Comparison of ENCODE assay signal across 17 cellular contexts in the genomic region with DNA sequence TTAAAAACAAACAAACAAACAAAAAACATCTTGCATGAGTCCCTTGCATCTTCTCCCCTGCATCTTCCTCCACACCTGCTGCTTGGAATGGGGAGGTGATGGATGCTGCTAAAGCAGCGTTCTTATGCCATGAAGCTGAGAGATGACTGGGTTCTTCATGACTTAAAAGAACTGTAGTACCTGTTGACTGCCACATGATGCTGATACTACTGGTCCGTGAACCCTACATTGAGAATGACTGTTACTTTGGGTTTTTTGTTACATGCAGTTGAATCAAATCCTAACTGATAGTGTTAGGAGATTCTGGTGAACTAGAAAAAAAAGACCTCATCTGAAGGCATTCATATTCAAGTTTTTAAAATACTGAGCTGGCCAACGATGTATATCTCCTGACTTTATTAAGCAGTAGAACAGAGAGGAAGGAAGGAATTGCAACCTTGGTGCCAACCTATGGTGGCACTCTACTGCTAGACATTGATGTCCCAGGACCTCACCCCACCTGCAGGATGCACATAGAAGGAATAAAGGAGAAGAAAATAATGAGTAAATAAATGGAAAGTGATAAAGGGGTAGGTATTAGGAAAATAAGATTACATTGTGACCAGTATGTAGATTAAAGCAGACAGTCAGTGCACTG.
DNase-seq lines count a peak whose midpoint lies in the region; ATAC-seq and TF ChIP-seq lines count a peak whose summit lies in the region.
"Had no signal": no experiment of that assay in that cellular context is flagged by ENCODE, and none has a peak within 500 bp of the region (broad histone marks: within the 10 kb centered on the region; RNA-seq: fewer than 3 reads in every experiment).

No MANE protein-coding gene starts in this region.

- intact Hi-C loops in activated CD8-positive, alpha-beta T cell treated with anti-CD3 and anti-CD28 coated beads for 36 hours (cut with micrococcal nuclease): no loop called here
- intact Hi-C loops in naive thymus-derived CD4-positive, alpha-beta T cell (cut with micrococcal nuclease): no loop called here

- no peak overlapping the region for H3K4me3 ChIP-seq in naive thymus-derived CD4-positive, alpha-beta T cell (ENCODE audit: low read length)
- no peak overlapping the region for H3K4me3 ChIP-seq in trophoblast cell (ENCODE audit: low read depth, low read length)
- H3K4me3 ChIP-seq: neural progenitor cell, sigmoid colon, uterus had no signal

- no peak overlapping the region for H2BK15ac ChIP-seq in H9 (ENCODE audit: low read depth, low read length)

- H4K91ac ChIP-seq in H9 (ENCODE audit: insufficient read length, low read depth, low read length) (no peak overlapping the region), trophoblast cell (ENCODE audit: low read depth, low read length) (no peak overlapping the region)

- TF ChIP-seq CTCF in activated CD8-positive, alpha-beta T cell treated with anti-CD3 and anti-CD28 coated beads for 36 hours (IDR thresholded peaks at IDR 0.05): no peak
- peak; percentile 23; the same call in 1 of the 3 replicates for TF ChIP-seq CTCF in H9 (conservative IDR thresholded peaks at IDR 0.05)

- CTCF ChIA-PET in activated CD8-positive, alpha-beta T cell treated with anti-CD3 and anti-CD28 coated beads for 36 hours (lab: Charles Lee): interaction anchor here (2.1 kb wide), 1 partner anchor 11 kb away, joined by 4 read pairs; no protein-coding TSS in a partner anchor
- CTCF ChIA-PET in activated CD8-positive, alpha-beta T cell treated with anti-CD3 and anti-CD28 coated beads, Interleukin-2, amount 10 ng/mL, durations not matched to agents 7 days and 5 days (lab: Charles Lee): interaction anchor here (1.1 kb wide), 1 partner anchor 12 kb away, joined by 3 read pairs; no protein-coding TSS in a partner anchor
- CTCF ChIA-PET in naive thymus-derived CD4-positive, alpha-beta T cell (lab: Charles Lee): no interaction called here

- H3K4ac ChIP-seq in H9 (ENCODE audit: low read depth, low read length) (no peak overlapping the region), trophoblast cell (ENCODE audit: low read depth, low read length) (no peak overlapping the region)

- no peak overlapping the region for H3K27ac Mint-ChIP-seq in activated CD8-positive, alpha-beta T cell treated with anti-CD3 and anti-CD28 coated beads for 36 hours
- H3K27ac Mint-ChIP-seq in activated CD8-positive, alpha-beta T cell treated with anti-CD3 and anti-CD28 coated beads, Interleukin-2, amount 10 ng/mL, durations not matched to agents 7 days and 5 days: no peak overlapping the region
- H3K27ac Mint-ChIP-seq in H9: no peak overlapping the region
- peak overlapping the region in 2 of 3 donors; percentile 14 to 17 for H3K27ac Mint-ChIP-seq in IgD-negative memory B cell
- H3K27ac Mint-ChIP-seq in stimulated activated memory B cell treated with anti-CD40 and anti-IgM and Interleukin-4, amounts not matched to agents 10 μg/mL and 1 μg/mL and 100 μg/mL, for 72 hours: no peak overlapping the region
- no peak overlapping the region for H3K27ac Mint-ChIP-seq in naive thymus-derived CD4-positive, alpha-beta T cell
- H3K27ac Mint-ChIP-seq: activated T-helper 2 cell treated with anti-CD3 and anti-CD28 coated beads, Interferon-gamma antibody, Interleukin-2, Interleukin-4, amounts not matched to agents 10 μg/mL and 5 μg/mL and 100 μg/mL, durations not matched to agents 14 hours and 24 hours and 36 hours; CD8-positive, alpha-beta T cell; neural progenitor cell had no signal

- H3K27me3 ChIP-seq in H9 (ENCODE audit: insufficient read depth, low read length) (no peaks in the 10 kb centered on the region), trophoblast cell (ENCODE audit: insufficient read depth, low read length) (no peaks in the 10 kb centered on the region)
- H3K27me3 ChIP-seq in naive thymus-derived CD4-positive, alpha-beta T cell (ENCODE audit: control insufficient read depth in 2 of 2, insufficient read depth in 2 of 2, low read length in 2 of 2): no peaks in the 10 kb centered on the region
- H3K27me3 ChIP-seq: neural progenitor cell, sigmoid colon, uterus had no signal

- H4K8ac ChIP-seq in H9 (replicated peaks; ENCODE audit: insufficient read length, low read depth, low read length) (no peak overlapping the region), trophoblast cell (ENCODE audit: low read depth, low read length) (no peak overlapping the region)

- H3K27me3 Mint-ChIP-seq in activated CD8-positive, alpha-beta T cell treated with anti-CD3 and anti-CD28 coated beads for 36 hours: no peaks in the 10 kb centered on the region
- H3K27me3 Mint-ChIP-seq in activated CD8-positive, alpha-beta T cell treated with anti-CD3 and anti-CD28 coated beads, Interleukin-2, amount 10 ng/mL, durations not matched to agents 7 days and 5 days (ENCODE audit: low read depth): no peaks in the 10 kb centered on the region
- no peaks in the 10 kb centered on the region for H3K27me3 Mint-ChIP-seq in H9 (ENCODE audit: low read depth)
- H3K27me3 Mint-ChIP-seq in IgD-negative memory B cell: peaks cover 6% of the 10 kb centered on the region
- no peaks in the 10 kb centered on the region for H3K27me3 Mint-ChIP-seq in stimulated activated memory B cell treated with anti-CD40 and anti-IgM and Interleukin-4, amounts not matched to agents 10 μg/mL and 1 μg/mL and 100 μg/mL, for 72 hours
- peaks cover 0 to 17% (median 0%) of the 10 kb centered on the region in 5 donors for H3K27me3 Mint-ChIP-seq in naive thymus-derived CD4-positive, alpha-beta T cell

- DNase-seq in activated CD8-positive, alpha-beta T cell treated with anti-CD3 and anti-CD28 coated beads for 36 hours: no peak
- DNase-seq in activated CD8-positive, alpha-beta T cell treated with anti-CD3 and anti-CD28 coated beads, Interleukin-2, amount 10 ng/mL, durations not matched to agents 7 days and 5 days: no peak
- DNase-seq in H9 (no peak), trophoblast cell (no peak)
- no peak for DNase-seq in naive thymus-derived CD4-positive, alpha-beta T cell
- DNase-seq: activated CD4-positive, alpha-beta T cell treated with anti-CD3 and anti-CD28 coated beads, Interleukin-2, amount 50 U/mL, for 1 hour; amygdala; CD8-positive, alpha-beta T cell; MM.1S; sigmoid colon; stimulated activated CD4-positive, alpha-beta T cell treated with anti-CD3 and anti-CD28 coated beads, Interleukin-4, amount 100 ng/mL, for 24 hours; uterus had no signal

- POLR2A ChIA-PET in activated CD8-positive, alpha-beta T cell treated with anti-CD3 and anti-CD28 coated beads for 36 hours (lab: Charles Lee): no interaction called here
- POLR2A ChIA-PET in activated CD8-positive, alpha-beta T cell treated with anti-CD3 and anti-CD28 coated beads, Interleukin-2, amount 10 ng/mL, durations not matched to agents 7 days and 5 days (lab: Charles Lee): no interaction called here
- POLR2A ChIA-PET in naive thymus-derived CD4-positive, alpha-beta T cell (lab: Charles Lee): no interaction called here

- no peaks in the 10 kb centered on the region for H3K9me3 ChIP-seq in H9 (ENCODE audit: control insufficient read depth, low read depth, low read length)
- H3K9me3 ChIP-seq in naive thymus-derived CD4-positive, alpha-beta T cell (ENCODE audit: control insufficient read depth in 2 of 3, low read length in 3 of 3): no peaks in the 10 kb centered on the region
- no peaks in the 10 kb centered on the region for H3K9me3 ChIP-seq in trophoblast cell (ENCODE audit: insufficient read depth, low read depth, low read length)
- H3K9me3 ChIP-seq: sigmoid colon, uterus had no signal

- no peak overlapping the region for H2BK12ac ChIP-seq in H9 (ENCODE audit: insufficient read length, low read depth, low read length)
- no peak overlapping the region for H2BK12ac ChIP-seq in trophoblast cell (ENCODE audit: low read length)

- H3K4me1 ChIP-seq in H9 (ENCODE audit: insufficient read depth, low read length) (no peaks in the 10 kb centered on the region), trophoblast cell (ENCODE audit: control insufficient read depth in 1 of 2, insufficient read depth in 2 of 2, low read length in 2 of 2) (no peaks in the 10 kb centered on the region)
- no peaks in the 10 kb centered on the region for H3K4me1 ChIP-seq in naive thymus-derived CD4-positive, alpha-beta T cell (ENCODE audit: control insufficient read depth in 2 of 2, insufficient read depth in 2 of 2, low read length in 2 of 2)
- H3K4me1 ChIP-seq: neural progenitor cell, sigmoid colon, uterus had no signal

- no peak overlapping the region for H4K5ac ChIP-seq in H9 (ENCODE audit: insufficient read length, low read depth, low read length)

- H3T11ph ChIP-seq in H9 (ENCODE audit: low read length): no peak overlapping the region

- H3K79me1 ChIP-seq in H9 (ENCODE audit: insufficient read depth, low read depth, low read length, poor library complexity, severe bottlenecking): no peaks in the 10 kb centered on the region
- no peaks in the 10 kb centered on the region for H3K79me1 ChIP-seq in trophoblast cell (ENCODE audit: low read length)

- peak; percentile 34 for ATAC-seq in activated CD8-positive, alpha-beta T cell treated with anti-CD3 and anti-CD28 coated beads for 36 hours
- no peak for ATAC-seq in activated CD8-positive, alpha-beta T cell treated with anti-CD3 and anti-CD28 coated beads, Interleukin-2, amount 10 ng/mL, durations not matched to agents 7 days and 5 days
- ATAC-seq in stimulated activated memory B cell treated with anti-CD40 and anti-IgM and Interleukin-4, amounts not matched to agents 10 μg/mL and 1 μg/mL and 100 μg/mL, for 72 hours: peak; percentile 54
- ATAC-seq in naive thymus-derived CD4-positive, alpha-beta T cell: no peak
- ATAC-seq in GM21619 (IDR thresholded peaks at IDR 0.05; ENCODE audit: unreplicated experiment): no peak
- ATAC-seq: CD8-positive, alpha-beta T cell had no signal

- H3K23ac ChIP-seq in H9 (ENCODE audit: insufficient read length, low read depth, low read length): no peak overlapping the region
- H3K23ac ChIP-seq in trophoblast cell (ENCODE audit: low read length): no peak overlapping the region

- H3K4me2 ChIP-seq in H9 (ENCODE audit: insufficient read depth, insufficient read length, low read length) (no peak overlapping the region), trophoblast cell (ENCODE audit: low read length) (no peak overlapping the region)
- H3K4me2 ChIP-seq: neural progenitor cell had no signal

- H3K79me2 ChIP-seq in H9 (ENCODE audit: insufficient read depth, low read length) (no peaks in the 10 kb centered on the region), trophoblast cell (ENCODE audit: control insufficient read depth, insufficient read depth, low read length, poor library complexity) (no peaks in the 10 kb centered on the region)

- no peak overlapping the region for H3K14ac ChIP-seq in H9 (ENCODE audit: insufficient read depth, low read length)
- no peak overlapping the region for H3K14ac ChIP-seq in trophoblast cell (ENCODE audit: low read length)

- peaks cover 3% of the 10 kb centered on the region for H3K4me1 Mint-ChIP-seq in activated CD8-positive, alpha-beta T cell treated with anti-CD3 and anti-CD28 coated beads for 36 hours (ENCODE audit: low read depth)
- H3K4me1 Mint-ChIP-seq in activated CD8-positive, alpha-beta T cell treated with anti-CD3 and anti-CD28 coated beads, Interleukin-2, amount 10 ng/mL, durations not matched to agents 7 days and 5 days (ENCODE audit: low read depth): peaks cover 3% of the 10 kb centered on the region
- H3K4me1 Mint-ChIP-seq in H9: peaks cover 9% of the 10 kb centered on the region in 2 experiments
- peaks cover 0 to 3% (median 2%) of the 10 kb centered on the region in 3 donors for H3K4me1 Mint-ChIP-seq in IgD-negative memory B cell
- peaks cover 6% of the 10 kb centered on the region for H3K4me1 Mint-ChIP-seq in stimulated activated memory B cell treated with anti-CD40 and anti-IgM and Interleukin-4, amounts not matched to agents 10 μg/mL and 1 μg/mL and 100 μg/mL, for 72 hours
- H3K4me1 Mint-ChIP-seq in naive thymus-derived CD4-positive, alpha-beta T cell: no peaks in the 10 kb centered on the region
- H3K4me1 Mint-ChIP-seq: neural progenitor cell had no signal

- no peaks in the 10 kb centered on the region for H4K20me1 ChIP-seq in H9 (ENCODE audit: control insufficient read depth, insufficient read depth, insufficient read length)

- H4K12ac ChIP-seq in trophoblast cell (ENCODE audit: low read depth, low read length): no peak overlapping the region

- H2AK5ac ChIP-seq in H9 (ENCODE audit: insufficient read length, low read length) (no peak overlapping the region), trophoblast cell (ENCODE audit: low read length) (no peak overlapping the region)

- H3K9me3 Mint-ChIP-seq in activated CD8-positive, alpha-beta T cell treated with anti-CD3 and anti-CD28 coated beads for 36 hours: no peaks in the 10 kb centered on the region
- H3K9me3 Mint-ChIP-seq in activated CD8-positive, alpha-beta T cell treated with anti-CD3 and anti-CD28 coated beads, Interleukin-2, amount 10 ng/mL, durations not matched to agents 7 days and 5 days (ENCODE audit: insufficient read depth): no peaks in the 10 kb centered on the region
- H3K9me3 Mint-ChIP-seq in H9: no peaks in the 10 kb centered on the region
- H3K9me3 Mint-ChIP-seq in IgD-negative memory B cell: no peaks in the 10 kb centered on the region
- H3K9me3 Mint-ChIP-seq in stimulated activated memory B cell treated with anti-CD40 and anti-IgM and Interleukin-4, amounts not matched to agents 10 μg/mL and 1 μg/mL and 100 μg/mL, for 72 hours: peaks cover 2% of the 10 kb centered on the region
- H3K9me3 Mint-ChIP-seq in naive thymus-derived CD4-positive, alpha-beta T cell: no peaks in the 10 kb centered on the region
- H3K9me3 Mint-ChIP-seq: activated T-helper 2 cell treated with anti-CD3 and anti-CD28 coated beads, Interferon-gamma antibody, Interleukin-2, Interleukin-4, amounts not matched to agents 10 μg/mL and 5 μg/mL and 100 μg/mL, durations not matched to agents 14 hours and 24 hours and 36 hours; CD8-positive, alpha-beta T cell; neural progenitor cell had no signal

- no peak overlapping the region for H3K4me3 Mint-ChIP-seq in activated CD8-positive, alpha-beta T cell treated with anti-CD3 and anti-CD28 coated beads for 36 hours
- H3K4me3 Mint-ChIP-seq in activated CD8-positive, alpha-beta T cell treated with anti-CD3 and anti-CD28 coated beads, Interleukin-2, amount 10 ng/mL, durations not matched to agents 7 days and 5 days: no peak overlapping the region
- H3K4me3 Mint-ChIP-seq in H9 (no peak overlapping the region), IgD-negative memory B cell (no peak overlapping the region)
- no peak overlapping the region for H3K4me3 Mint-ChIP-seq in stimulated activated memory B cell treated with anti-CD40 and anti-IgM and Interleukin-4, amounts not matched to agents 10 μg/mL and 1 μg/mL and 100 μg/mL, for 72 hours
- no peak overlapping the region for H3K4me3 Mint-ChIP-seq in naive thymus-derived CD4-positive, alpha-beta T cell
- H3K4me3 Mint-ChIP-seq: CD8-positive, alpha-beta T cell; neural progenitor cell had no signal

- H2AFZ ChIP-seq in H9 (ENCODE audit: low read length): no peak overlapping the region
- no peak overlapping the region for H2AFZ ChIP-seq in trophoblast cell (ENCODE audit: insufficient read depth, low read length, poor library complexity)
- H2AFZ ChIP-seq: neural progenitor cell had no signal

- H3K9ac ChIP-seq in H9 (ENCODE audit: extremely low read depth, insufficient read length, low read length) (no peak overlapping the region), trophoblast cell (ENCODE audit: low read length) (no peak overlapping the region)
- H3K9ac ChIP-seq: neural progenitor cell had no signal

- no peak overlapping the region for H2BK120ac ChIP-seq in H9 (ENCODE audit: low read depth, low read length, poor library complexity, severe bottlenecking)
- H2BK120ac ChIP-seq in trophoblast cell (ENCODE audit: insufficient read depth, low read length, poor library complexity): no peak overlapping the region

- H3K18ac ChIP-seq in H9 (ENCODE audit: insufficient read length, low read depth, low read length) (no peak overlapping the region), trophoblast cell (ENCODE audit: low read length) (no peak overlapping the region)

- no peaks in the 10 kb centered on the region for H3K36me3 Mint-ChIP-seq in activated CD8-positive, alpha-beta T cell treated with anti-CD3 and anti-CD28 coated beads for 36 hours (ENCODE audit: low read depth)
- H3K36me3 Mint-ChIP-seq in activated CD8-positive, alpha-beta T cell treated with anti-CD3 and anti-CD28 coated beads, Interleukin-2, amount 10 ng/mL, durations not matched to agents 7 days and 5 days (ENCODE audit: low read depth): no peaks in the 10 kb centered on the region
- H3K36me3 Mint-ChIP-seq in H9 (ENCODE audit: insufficient read depth in 1 of 3, low read depth in 3 of 3) (no peaks in the 10 kb centered on the region), IgD-negative memory B cell (no peaks in the 10 kb centered on the region)
- no peaks in the 10 kb centered on the region for H3K36me3 Mint-ChIP-seq in stimulated activated memory B cell treated with anti-CD40 and anti-IgM and Interleukin-4, amounts not matched to agents 10 μg/mL and 1 μg/mL and 100 μg/mL, for 72 hours
- H3K36me3 Mint-ChIP-seq in naive thymus-derived CD4-positive, alpha-beta T cell: no peaks in the 10 kb centered on the region
- H3K36me3 Mint-ChIP-seq: CD8-positive, alpha-beta T cell; neural progenitor cell had no signal

- H3K23me2 ChIP-seq in H9 (ENCODE audit: insufficient read length, low read depth, low read length, poor library complexity, severe bottlenecking): no peaks in the 10 kb centered on the region

- no peaks in the 10 kb centered on the region for H3K36me3 ChIP-seq in naive thymus-derived CD4-positive, alpha-beta T cell (ENCODE audit: control insufficient read depth in 2 of 3, insufficient read depth in 3 of 3, low read length in 3 of 3)
- H3K36me3 ChIP-seq in trophoblast cell (ENCODE audit: control insufficient read depth in 1 of 2, insufficient read depth in 2 of 2, low read length in 2 of 2): no peaks in the 10 kb centered on the region
- H3K36me3 ChIP-seq: neural progenitor cell, sigmoid colon, uterus had no signal

- no peak overlapping the region for H2BK20ac ChIP-seq in H9 (ENCODE audit: low read depth, low read length, poor library complexity, severe bottlenecking)

- H3K27ac ChIP-seq in H9 (ENCODE audit: insufficient read length, low read depth, low read length) (no peak overlapping the region), trophoblast cell (ENCODE audit: low read depth, low read length) (no peak overlapping the region)
- no peak overlapping the region for H3K27ac ChIP-seq in naive thymus-derived CD4-positive, alpha-beta T cell (ENCODE audit: low read depth, low read length)
- H3K27ac ChIP-seq: neural progenitor cell, sigmoid colon, uterus had no signal

- H2BK5ac ChIP-seq in H9 (ENCODE audit: insufficient read length, low read length): no peak overlapping the region
- no peak overlapping the region for H2BK5ac ChIP-seq in trophoblast cell (ENCODE audit: low read depth, low read length, poor library complexity)

- no CpG with 5 or more reads among the region's 3 CpGs for WGBS in H9 (ENCODE audit: extremely low coverage, insufficient read length, low lambda C conversion rate)
- WGBS in trophoblast cell (ENCODE audit: extremely low coverage, insufficient coverage, insufficient read length): no CpG with 5 or more reads among the region's 3 CpGs

- no peak overlapping the region for H3K56ac ChIP-seq in H9 (ENCODE audit: insufficient read length, low read depth, low read length)

Comparison
In these comparisons a context has a peak if more than half of its experiments do, and no peak if none do; other contexts are left out.
1. ATAC-seq: peak in activated CD8-positive, alpha-beta T cell treated with anti-CD3 and anti-CD28 coated beads for 36 hours (single experiment) and stimulated activated memory B cell treated with anti-CD40 and anti-IgM and Interleukin-4, amounts not matched to agents 10 μg/mL and 1 μg/mL and 100 μg/mL, for 72 hours (single experiment); none in activated CD8-positive, alpha-beta T cell treated with anti-CD3 and anti-CD28 coated beads, Interleukin-2, amount 10 ng/mL, durations not matched to agents 7 days and 5 days (single experiment), naive thymus-derived CD4-positive, alpha-beta T cell (single experiment) and GM21619 (single experiment).
2. H3K27ac Mint-ChIP-seq: peak in IgD-negative memory B cell (2 of 3); none in activated CD8-positive, alpha-beta T cell treated with anti-CD3 and anti-CD28 coated beads for 36 hours (single experiment), activated CD8-positive, alpha-beta T cell treated with anti-CD3 and anti-CD28 coated beads, Interleukin-2, amount 10 ng/mL, durations not matched to agents 7 days and 5 days (single experiment), H9 (0 of 3), stimulated activated memory B cell treated with anti-CD40 and anti-IgM and Interleukin-4, amounts not matched to agents 10 μg/mL and 1 μg/mL and 100 μg/mL, for 72 hours (single experiment) and naive thymus-derived CD4-positive, alpha-beta T cell (0 of 9).